Comparison of ENCODE assay signal across 8 cellular contexts in genomic region chr4:4386736-4387392, GRCh38. TPM values are rescaled to one million over a fixed set of nuclear protein-coding genes. Genes with fewer than 3 reads are reported as not detected.
DNase-seq lines count a peak whose midpoint lies in the region; ATAC-seq and TF ChIP-seq lines count a peak whose summit lies in the region.

A gene with protein sequence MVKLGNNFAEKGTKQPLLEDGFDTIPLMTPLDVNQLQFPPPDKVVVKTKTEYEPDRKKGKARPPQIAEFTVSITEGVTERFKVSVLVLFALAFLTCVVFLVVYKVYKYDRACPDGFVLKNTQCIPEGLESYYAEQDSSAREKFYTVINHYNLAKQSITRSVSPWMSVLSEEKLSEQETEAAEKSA (plus strand): TSS chr4:4387102. CDS start chr4:4387630, 528 bp downstream.

- H3K4me1 ChIP-seq in ES-I3 (ENCODE audit: insufficient read depth, low read length) (no peaks in the 10 kb centered on the region; the same call in 1 of the 2 replicates), OCI-LY3 (ENCODE audit: low read length) (0 out of 2 replicates have a peak, but pooled peaks cover 3% of the 10 kb centered on the region), iPS-18a (ENCODE audit: control insufficient read depth, low read depth, low read length) (peaks cover 5% of the 10 kb centered on the region), smooth muscle cell (ENCODE audit: low read depth) (peaks cover 7% of the 10 kb centered on the region)

- H3K36me3 ChIP-seq in ES-I3 (ENCODE audit: insufficient read depth, low read length) (no peaks in the 10 kb centered on the region), OCI-LY3 (replicated peaks; ENCODE audit: low read depth, low read length) (no peaks in the 10 kb centered on the region), iPS-18a (ENCODE audit: control insufficient read depth, low read depth, low read length) (no peaks in the 10 kb centered on the region), smooth muscle cell (ENCODE audit: low read depth) (no peaks in the 10 kb centered on the region)

- DNase-seq in anterior cingulate cortex (lab: John Stamatoyannopoulos, UW) (peak in 32 of 58 donors; percentile 12 to 77 (median 40)), smooth muscle cell (lab: John Stamatoyannopoulos, UW; ENCODE audit: unreplicated experiment) (no peak), NCI-H2029 (lab: John Stamatoyannopoulos, UW) (no peak)

- H3K4me2 ChIP-seq in OCI-LY3 (ENCODE audit: low read length) (peak within 1 kb of the TSS; percentile 24; the same call in 1 of the 2 replicates), smooth muscle cell (peak within 1 kb of the TSS; percentile 99)

- no peaks in the 10 kb centered on the region for H3K79me2 ChIP-seq in OCI-LY3 (ENCODE audit: low read length)
- no peaks in the 10 kb centered on the region for H3K79me2 ChIP-seq in smooth muscle cell (ENCODE audit: low read depth)

- ATAC-seq in GM18505 (IDR thresholded peaks at IDR 0.05; ENCODE audit: unreplicated experiment) (no peak), GM18867 (IDR thresholded peaks at IDR 0.05; ENCODE audit: unreplicated experiment) (no peak)

- WGBS in smooth muscle cell (ENCODE audit: low lambda C conversion rate), result 1% methylated on average over 65 of the region's 87 CpGs

- H4K20me1 ChIP-seq in OCI-LY3 (ENCODE audit: insufficient read depth, low read length) (no peaks in the 10 kb centered on the region), smooth muscle cell (ENCODE audit: low read depth) (no peaks in the 10 kb centered on the region)

- H3K27ac ChIP-seq in OCI-LY3 (ENCODE audit: low read length), result no peak within 1 kb of the TSS
- H3K27ac ChIP-seq in iPS-18a (ENCODE audit: low read length), result no peak within 1 kb of the TSS
- H3K27ac ChIP-seq in smooth muscle cell (ENCODE audit: low read depth), result no peak within 1 kb of the TSS

- H3F3A ChIP-seq in smooth muscle cell (ENCODE audit: low read depth), result no peaks in the 10 kb centered on the region

- TF ChIP-seq CTCF in OCI-LY3 (IDR thresholded peaks at IDR 0.05; ENCODE audit: low read depth, low read length) (no peak), smooth muscle cell (IDR thresholded peaks at IDR 0.05; ENCODE audit: borderline replicate concordance, insufficient read depth, poor library complexity, severe bottlenecking) (no peak)

- no peak for TF ChIP-seq POLR2A in GM18505 (IDR thresholded peaks at IDR 0.05; ENCODE audit: borderline replicate concordance, extremely low read depth, insufficient read depth, insufficient read length)

- H3K9me3 ChIP-seq in ES-I3 (ENCODE audit: control insufficient read depth, insufficient read depth, low read length) (no peaks in the 10 kb centered on the region), OCI-LY3 (ENCODE audit: insufficient read depth, low read length) (no peaks in the 10 kb centered on the region), iPS-18a (ENCODE audit: control insufficient read depth, low read depth, low read length) (no peaks in the 10 kb centered on the region), smooth muscle cell (replicated peaks; ENCODE audit: low read depth) (no peaks in the 10 kb centered on the region)

- no peaks in the 10 kb centered on the region for H3K27me3 ChIP-seq in OCI-LY3 (ENCODE audit: low read depth, low read length)
- peaks cover 70% of the 10 kb centered on the region for H3K27me3 ChIP-seq in iPS-18a (ENCODE audit: control insufficient read depth, insufficient read depth, low read length)
- H3K27me3 ChIP-seq in smooth muscle cell (ENCODE audit: low read depth), result peaks cover 80% of the 10 kb centered on the region

- H3K9ac ChIP-seq in ES-I3 (ENCODE audit: low read depth, low read length), result peak within 1 kb of the TSS; percentile 73
- H3K9ac ChIP-seq in OCI-LY3 (ENCODE audit: low read length), result no peak within 1 kb of the TSS
- peak within 1 kb of the TSS; percentile 50 for H3K9ac ChIP-seq in iPS-18a (ENCODE audit: low read length)
- peak within 1 kb of the TSS; percentile 22 for H3K9ac ChIP-seq in smooth muscle cell (ENCODE audit: low read depth)

- H2AFZ ChIP-seq in OCI-LY3 (ENCODE audit: low read depth, low read length) (no peak within 1 kb of the TSS), smooth muscle cell (ENCODE audit: low read depth) (peak within 1 kb of the TSS; percentile 67)

- H3K4me3 ChIP-seq in OCI-LY3 (ENCODE audit: low read length), result no peak within 1 kb of the TSS
- peak within 1 kb of the TSS; percentile 61 for H3K4me3 ChIP-seq in iPS-18a (ENCODE audit: low read length)
- H3K4me3 ChIP-seq in smooth muscle cell, result peak within 1 kb of the TSS; percentile 77

RNA-seq across cellular contexts. Expression of the gene that starts here (rescaled TPM):
- 11.4 and 15.4 TPM in 2 replicates for total RNA-seq in smooth muscle cell
- polyA plus RNA-seq in smooth muscle cell, result 8.4 and 19.0 TPM in 2 replicates

Comparison
In these comparisons a context has a peak if more than half of its experiments do, and no peak if none do; other contexts are left out.
1. DNase-seq: peak in anterior cingulate cortex (32 of 58); none in smooth muscle cell (single experiment) and NCI-H2029 (single experiment).